1 cellular context compared by ENCODE assay signal in the genomic region with DNA sequence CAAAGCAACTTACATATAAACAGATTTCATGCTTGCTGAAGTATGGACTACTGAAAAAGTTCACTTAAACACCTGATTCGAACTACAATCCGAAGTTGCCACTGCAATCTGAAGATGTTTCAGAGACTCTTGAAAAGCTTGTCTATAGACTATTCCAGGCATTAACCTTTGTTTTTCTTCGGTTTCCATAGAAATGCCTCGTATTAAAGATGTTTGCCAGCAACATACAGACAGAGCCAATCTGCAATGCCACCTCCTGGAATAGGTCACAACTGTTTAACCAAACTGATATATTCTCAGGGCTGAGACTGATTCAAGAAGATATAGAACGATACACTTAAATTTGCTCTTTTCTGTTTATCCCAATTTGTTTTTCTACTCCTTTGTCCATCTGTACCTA.
TF ChIP-seq lines count a peak whose summit lies in the region.

No MANE protein-coding gene starts in this region.

TF ChIP-seq in IMR-90, 13 proteins besides CTCF, POLR2A, EP300 and RAD21:
- TF ChIP-seq RCOR1 (IDR thresholded peaks at IDR 0.05; ENCODE audit: insufficient replicate concordance, low read length) = no peak
- TF ChIP-seq RFX5 (IDR thresholded peaks at IDR 0.05; ENCODE audit: low read depth, low read length) = no peak
- TF ChIP-seq MAFK (IDR thresholded peaks at IDR 0.05; ENCODE audit: low read depth, low read length) = no peak
- no peak for TF ChIP-seq ELK1 (IDR thresholded peaks at IDR 0.05; ENCODE audit: borderline replicate concordance, low read depth, low read length)
- TF ChIP-seq FOS (IDR thresholded peaks at IDR 0.05; ENCODE audit: low read depth, low read length) = no peak
TF ChIP-seq in IMR-90: peak in this region for 0.
